Comparison of ENCODE assay signal across 8 cellular contexts in genomic region chr14:95320076-95320895, GRCh38. TPM values are rescaled to one million over a fixed set of nuclear protein-coding genes. Genes with fewer than 3 reads are reported as not detected.
DNase-seq lines count a peak whose midpoint lies in the region; ATAC-seq and TF ChIP-seq lines count a peak whose summit lies in the region.

No MANE protein-coding gene starts in this region.

- TF ChIP-seq POLR2A in suprapubic skin (IDR thresholded peaks at IDR 0.05) = no peak

- H3K27me3 ChIP-seq in iPS-15b (ENCODE audit: control insufficient read depth, insufficient read depth, low read length) (peaks cover 34% of the 10 kb centered on the region), suprapubic skin (no peaks in the 10 kb centered on the region)

- H3K4me1 ChIP-seq in iPS-15b (ENCODE audit: control insufficient read depth, insufficient read depth, low read length) = peaks cover 3% of the 10 kb centered on the region
- peaks cover 24% of the 10 kb centered on the region for H3K4me1 ChIP-seq in suprapubic skin

- no peaks in the 10 kb centered on the region for H3K36me3 Mint-ChIP-seq in activated naive CD4-positive, alpha-beta T cell treated with anti-CD3 and anti-CD28 coated beads, Interleukin-2, amount 10 ng/mL, durations not matched to agents 7 days and 5 days
- no peaks in the 10 kb centered on the region for H3K36me3 Mint-ChIP-seq in activated CD8-positive, alpha-beta T cell treated with anti-CD3 and anti-CD28 coated beads, Interleukin-2, amount 10 ng/mL, durations not matched to agents 7 days and 5 days (ENCODE audit: low read depth)

- H3K9me3 ChIP-seq in iPS-15b (ENCODE audit: control insufficient read depth, insufficient read depth, low read length) = no peaks in the 10 kb centered on the region
- no peaks in the 10 kb centered on the region for H3K9me3 ChIP-seq in suprapubic skin

- H3K4me1 Mint-ChIP-seq in activated naive CD4-positive, alpha-beta T cell treated with anti-CD3 and anti-CD28 coated beads, Interleukin-2, amount 10 ng/mL, durations not matched to agents 7 days and 5 days = peaks cover 12% of the 10 kb centered on the region
- H3K4me1 Mint-ChIP-seq in activated CD8-positive, alpha-beta T cell treated with anti-CD3 and anti-CD28 coated beads, Interleukin-2, amount 10 ng/mL, durations not matched to agents 7 days and 5 days (ENCODE audit: low read depth) = peaks cover 12% of the 10 kb centered on the region

- POLR2A ChIA-PET in activated CD8-positive, alpha-beta T cell treated with anti-CD3 and anti-CD28 coated beads, Interleukin-2, amount 10 ng/mL, durations not matched to agents 7 days and 5 days (lab: Charles Lee) = no interaction called here

- H3K4me3 ChIP-seq in iPS-15b (ENCODE audit: low read depth, low read length) (peak overlapping the region; percentile 36), suprapubic skin (peak overlapping the region; percentile 78)

- no peak for TF ChIP-seq CTCF in suprapubic skin (IDR thresholded peaks at IDR 0.05)

- no peaks in the 10 kb centered on the region for H3K9me3 Mint-ChIP-seq in activated naive CD4-positive, alpha-beta T cell treated with anti-CD3 and anti-CD28 coated beads, Interleukin-2, amount 10 ng/mL, durations not matched to agents 7 days and 5 days
- no peaks in the 10 kb centered on the region for H3K9me3 Mint-ChIP-seq in activated CD8-positive, alpha-beta T cell treated with anti-CD3 and anti-CD28 coated beads, Interleukin-2, amount 10 ng/mL, durations not matched to agents 7 days and 5 days (ENCODE audit: insufficient read depth)

- 57% methylated on average over 13 of the region's 32 CpGs for WGBS in suprapubic skin

- DNase-seq in activated naive CD4-positive, alpha-beta T cell treated with anti-CD3 and anti-CD28 coated beads, Interleukin-2, amount 10 ng/mL, durations not matched to agents 7 days and 5 days = peak; percentile 41
- no peak for DNase-seq in activated naive CD4-positive, alpha-beta T cell (lab: John Stamatoyannopoulos, UW)
- DNase-seq in activated CD8-positive, alpha-beta T cell treated with anti-CD3 and anti-CD28 coated beads, Interleukin-2, amount 10 ng/mL, durations not matched to agents 7 days and 5 days = no peak
- peak in 1 of 2 donors; percentile 72 for DNase-seq in suprapubic skin (ENCODE audit: low spot score in 2 of 2)
- no peak for DNase-seq in 8988T
- no peak for DNase-seq in A172 (ENCODE audit: low spot score)

- ATAC-seq in activated CD8-positive, alpha-beta T cell treated with anti-CD3 and anti-CD28 coated beads, Interleukin-2, amount 10 ng/mL, durations not matched to agents 7 days and 5 days = no peak
- no peak for ATAC-seq in HG03571 (IDR thresholded peaks at IDR 0.05; ENCODE audit: unreplicated experiment)

- no peak for TF ChIP-seq EP300 in suprapubic skin (IDR thresholded peaks at IDR 0.05)

- CTCF ChIA-PET in activated naive CD4-positive, alpha-beta T cell treated with anti-CD3 and anti-CD28 coated beads, Interleukin-2, amount 10 ng/mL, durations not matched to agents 7 days and 5 days (lab: Charles Lee) = no interaction called here
- CTCF ChIA-PET in activated CD8-positive, alpha-beta T cell treated with anti-CD3 and anti-CD28 coated beads, Interleukin-2, amount 10 ng/mL, durations not matched to agents 7 days and 5 days (lab: Charles Lee) = interaction anchor here (1.1 kb wide), 1 partner anchor 10 kb away, joined by 4 read pairs; no protein-coding TSS in a partner anchor

- H3K27ac Mint-ChIP-seq in activated naive CD4-positive, alpha-beta T cell treated with anti-CD3 and anti-CD28 coated beads, Interleukin-2, amount 10 ng/mL, durations not matched to agents 7 days and 5 days = no peak overlapping the region
- no peak overlapping the region for H3K27ac Mint-ChIP-seq in activated CD8-positive, alpha-beta T cell treated with anti-CD3 and anti-CD28 coated beads, Interleukin-2, amount 10 ng/mL, durations not matched to agents 7 days and 5 days

- peak overlapping the region; percentile 62 for H3K27ac ChIP-seq in suprapubic skin

- peaks cover 88% of the 10 kb centered on the region for H3K27me3 Mint-ChIP-seq in activated naive CD4-positive, alpha-beta T cell treated with anti-CD3 and anti-CD28 coated beads, Interleukin-2, amount 10 ng/mL, durations not matched to agents 7 days and 5 days
- peaks cover 34% of the 10 kb centered on the region for H3K27me3 Mint-ChIP-seq in activated CD8-positive, alpha-beta T cell treated with anti-CD3 and anti-CD28 coated beads, Interleukin-2, amount 10 ng/mL, durations not matched to agents 7 days and 5 days (ENCODE audit: low read depth)

- H3K36me3 ChIP-seq in iPS-15b (ENCODE audit: control insufficient read depth, insufficient read depth, low read length) = no peaks in the 10 kb centered on the region
- no peaks in the 10 kb centered on the region for H3K36me3 ChIP-seq in suprapubic skin

- H3K9ac ChIP-seq in iPS-15b (ENCODE audit: low read depth, low read length) = no peak overlapping the region

- peak overlapping the region; percentile 65 for H3K4me3 Mint-ChIP-seq in activated naive CD4-positive, alpha-beta T cell treated with anti-CD3 and anti-CD28 coated beads, Interleukin-2, amount 10 ng/mL, durations not matched to agents 7 days and 5 days
- peak overlapping the region; percentile 67 for H3K4me3 Mint-ChIP-seq in activated CD8-positive, alpha-beta T cell treated with anti-CD3 and anti-CD28 coated beads, Interleukin-2, amount 10 ng/mL, durations not matched to agents 7 days and 5 days

RNA-seq across cellular contexts. Expression of gene CLMN, which starts 0.6 kb away (rescaled TPM):
- total RNA-seq in activated CD8-positive, alpha-beta T cell treated with anti-CD3 and anti-CD28 coated beads, Interleukin-2, amount 10 ng/mL, durations not matched to agents 7 days and 5 days = 1 to 10 TPM; 1.6 TPM
- 10 to 100 TPM in 1 of 4 donors, 1 to 10 TPM in 3; 5.0 to 25.7 (median 7.0) TPM for total RNA-seq in suprapubic skin
- 1.5 and 1.8 TPM in 2 replicates for total RNA-seq in A172 (2014; rRNA removed; shearing (Covaris generic))
